ENCODE assay signal across 1 cellular context in genomic region chr2:138752231-138752956, GRCh38.
TF ChIP-seq lines count a peak whose summit lies in the region.

No MANE protein-coding gene starts in this region.

TF ChIP-seq in IMR-90, 13 proteins besides CTCF, POLR2A, EP300 and RAD21:
- TF ChIP-seq RFX5 (IDR thresholded peaks at IDR 0.05; ENCODE audit: low read depth, low read length), result no peak
- no peak for TF ChIP-seq USF2 (IDR thresholded peaks at IDR 0.05; ENCODE audit: low read depth, low read length)
- no peak for TF ChIP-seq CEBPB (IDR thresholded peaks at IDR 0.05; ENCODE audit: low read depth, low read length)
- TF ChIP-seq ELK1 (IDR thresholded peaks at IDR 0.05; ENCODE audit: borderline replicate concordance, low read depth, low read length), result no peak
- TF ChIP-seq BHLHE40 (IDR thresholded peaks at IDR 0.05; ENCODE audit: low read depth, low read length), result no peak
- no peak for TF ChIP-seq CHD1 (IDR thresholded peaks at IDR 0.05; ENCODE audit: low read depth, low read length)
- TF ChIP-seq FOS (IDR thresholded peaks at IDR 0.05; ENCODE audit: low read depth, low read length), result no peak
- no peak for TF ChIP-seq MXI1 (IDR thresholded peaks at IDR 0.05; ENCODE audit: borderline replicate concordance, low read depth, low read length)
- no peak for TF ChIP-seq NFE2L2 (IDR thresholded peaks at IDR 0.05; ENCODE audit: low read depth, low read length)
- no peak for TF ChIP-seq MAZ (IDR thresholded peaks at IDR 0.05; ENCODE audit: borderline replicate concordance, low read depth, low read length)
- TF ChIP-seq MAFK (IDR thresholded peaks at IDR 0.05; ENCODE audit: low read depth, low read length), result no peak
- TF ChIP-seq SMC3 (IDR thresholded peaks at IDR 0.05; ENCODE audit: low read depth, low read length), result no peak
- no peak for TF ChIP-seq RCOR1 (IDR thresholded peaks at IDR 0.05; ENCODE audit: insufficient replicate concordance, low read length)
